ENCODE assay signal across 25 cellular contexts in genomic region chr7:136635755-136636154, GRCh38.
DNase-seq lines count a peak whose midpoint lies in the region; ATAC-seq, FAIRE-seq and TF ChIP-seq lines count a peak whose summit lies in the region.
"Had no signal": no experiment of that assay in that cellular context is flagged by ENCODE, and none has a peak within 500 bp of the region (broad histone marks: within the 10 kb centered on the region; RNA-seq: fewer than 3 reads in every experiment).

No MANE protein-coding gene starts in this region.

- H3K14ac ChIP-seq in IMR-90 (replicated peaks; ENCODE audit: low read depth, low read length): no peak overlapping the region

- intact Hi-C loops in HepG2 (cut with micrococcal nuclease; ENCODE audit: unreplicated experiment) (no loop called here), right lobe of liver (cut with DNase I) (no loop called here), IMR-90 (cut with micrococcal nuclease) (no loop called here)
- intact Hi-C loops in CD4-positive, alpha-beta T cell (cut with DNase I, micrococcal nuclease): no loop called here

- no peak overlapping the region for H4K91ac ChIP-seq in IMR-90 (ENCODE audit: insufficient read depth, low read depth, low read length)

- 0% methylated on average over 3 of the region's 3 CpGs for WGBS in HepG2 (ENCODE audit: low lambda C conversion rate)
- WGBS in right lobe of liver (ENCODE audit: insufficient coverage, low coverage, low lambda C conversion rate, missing lambda C conversion rate): 29% methylated on average over 3 of the region's 3 CpGs
- 22% methylated on average over 1 of the region's 3 CpGs; no CpG with 5 or more reads in 1 of the 2 experiments for WGBS in IMR-90 (ENCODE audit: extremely low coverage in 2 of 2, insufficient read length in 1 of 2), 2 experiments
- 67 to 80% methylated on average over 3 of the region's 3 CpGs for WGBS in endodermal cell (ENCODE audit: insufficient coverage in 1 of 2, insufficient read length in 1 of 2), 2 experiments

- peaks cover 8% of the 10 kb centered on the region for H3K9me3 Mint-ChIP-seq in CD4-positive, alpha-beta T cell
- peaks cover under 1% of the 10 kb centered on the region for H3K9me3 Mint-ChIP-seq in endodermal cell

- H3K27ac Mint-ChIP-seq in CD4-positive, alpha-beta T cell: no peak overlapping the region
- no peak overlapping the region for H3K27ac Mint-ChIP-seq in endodermal cell
- H3K27ac Mint-ChIP-seq: B cell; CD4-positive, alpha-beta memory T cell; CD8-positive, alpha-beta memory T cell had no signal

- dilution Hi-C loops in IMR-90 (cut with HindIII; ENCODE audit: low sequenced_read_pairs, unreplicated experiment): no loop called here

- no peak overlapping the region for H2BK120ac ChIP-seq in IMR-90 (ENCODE audit: low read depth, low read length)

- H3K4ac ChIP-seq in IMR-90 (ENCODE audit: low read depth, low read length): no peak overlapping the region

- TF ChIP-seq POLR2A in HepG2 (IDR thresholded peaks at IDR 0.05; ENCODE audit: insufficient read depth in 1 of 2, low read depth in 2 of 2, low read length in 2 of 2): no peak
- no peak for TF ChIP-seq POLR2A in right lobe of liver (IDR thresholded peaks at IDR 0.05)
- TF ChIP-seq POLR2A in IMR-90 (IDR thresholded peaks at IDR 0.05; ENCODE audit: low read depth, low read length): no peak

- H3K9me3 ChIP-seq in HepG2 (ENCODE audit: low read length) (peaks cover 43% of the 10 kb centered on the region), right lobe of liver (no peaks in the 10 kb centered on the region), IMR-90 (ENCODE audit: control insufficient read depth, insufficient read depth, low read length) (no peaks in the 10 kb centered on the region), endodermal cell (ENCODE audit: control insufficient read depth, low read length) (no peaks in the 10 kb centered on the region)
- H3K9me3 ChIP-seq in CD4-positive, alpha-beta T cell (ENCODE audit: control insufficient read depth, low read length): no peaks in the 10 kb centered on the region
- H3K9me3 ChIP-seq: BLaER1 treated with 17β-estradiol and CSF1 and Interleukin-3, amounts not matched to agents 10 nM and 100 nM had no signal

- H3K9me1 ChIP-seq in IMR-90 (ENCODE audit: insufficient read depth, low read length): no peaks in the 10 kb centered on the region

- H2AFZ ChIP-seq in HepG2 (ENCODE audit: low read length) (no peak overlapping the region), IMR-90 (replicated peaks; ENCODE audit: low read length, poor library complexity) (no peak overlapping the region)

- no peaks in the 10 kb centered on the region for H3K79me2 ChIP-seq in HepG2 (ENCODE audit: insufficient read depth, low read length)

- H3K4me1 Mint-ChIP-seq in CD4-positive, alpha-beta T cell (ENCODE audit: low read depth): no peaks in the 10 kb centered on the region
- H3K4me1 Mint-ChIP-seq in endodermal cell: no peaks in the 10 kb centered on the region
- H3K4me1 Mint-ChIP-seq: B cell; CD4-positive, alpha-beta memory T cell; CD8-positive, alpha-beta memory T cell had no signal

- no peak for TF ChIP-seq CTCF in HepG2 (CRISPR knock-in tag; IDR thresholded peaks at IDR 0.05)
- no peak for TF ChIP-seq CTCF in right lobe of liver (IDR thresholded peaks at IDR 0.05)
- TF ChIP-seq CTCF in IMR-90 (conservative IDR thresholded peaks at IDR 0.05; ENCODE audit: low read depth, low read length): no peak
- TF ChIP-seq CTCF in bronchial epithelial cell (IDR thresholded peaks at IDR 0.05; ENCODE audit: insufficient read depth, low read length, severe bottlenecking): no peak
- TF ChIP-seq CTCF in CD4-positive, alpha-beta T cell (IDR thresholded peaks at IDR 0.05): no peak
- TF ChIP-seq CTCF in endodermal cell (conservative IDR thresholded peaks at IDR 0.05): no peak

- in situ Hi-C loops in HepG2 (cut with HindIII; ENCODE audit: extremely low pct_ligation_motif_present, low pct_unique_long_range_greater_than_20kb): no loop called here
- in situ Hi-C loops in IMR-90 (cut with MboI; ENCODE audit: low sequenced_read_pairs): no loop called here

- H3K27me3 ChIP-seq in HepG2 (ENCODE audit: control insufficient read depth in 1 of 2, insufficient read depth in 2 of 2, low read length in 2 of 2): no peaks in the 10 kb centered on the region
- H3K27me3 ChIP-seq in right lobe of liver: no peaks in the 10 kb centered on the region
- no peaks in the 10 kb centered on the region for H3K27me3 ChIP-seq in IMR-90 (ENCODE audit: control insufficient read depth, insufficient read depth, low read length)
- H3K27me3 ChIP-seq in bronchial epithelial cell (ENCODE audit: control insufficient read depth, insufficient read depth, low read length): no peaks in the 10 kb centered on the region
- H3K27me3 ChIP-seq in CD4-positive, alpha-beta T cell (ENCODE audit: control insufficient read depth, insufficient read depth, low read length): no peaks in the 10 kb centered on the region
- H3K27me3 ChIP-seq in endodermal cell (ENCODE audit: control insufficient read depth, insufficient read depth, low read length, poor library complexity, severe bottlenecking): no peaks in the 10 kb centered on the region
- H3K27me3 ChIP-seq: BLaER1 treated with 17β-estradiol and CSF1 and Interleukin-3, amounts not matched to agents 10 nM and 100 nM had no signal

- POLR2A ChIA-PET in HepG2 (lab: Yijun Ruan, JAX): no interaction called here
- POLR2A ChIA-PET in IMR-90 (lab: Charles Lee; ENCODE audit: unreplicated experiment): no interaction called here
- POLR2A ChIA-PET in CD4-positive, alpha-beta T cell (lab: Charles Lee): no interaction called here

- H2BK20ac ChIP-seq in IMR-90 (ENCODE audit: low read depth, low read length): no peak overlapping the region

- H3K4me3 ChIP-seq in HepG2 (replicated peaks in 1 of 3; ENCODE audit: insufficient read depth in 1 of 3, low read depth in 2 of 3, low read length in 3 of 3) (no peak overlapping the region), right lobe of liver (no peak overlapping the region), IMR-90 (ENCODE audit: insufficient read depth, low read depth, low read length) (no peak overlapping the region), bronchial epithelial cell (ENCODE audit: low read depth, low read length) (no peak overlapping the region), endodermal cell (ENCODE audit: low read length) (no peak overlapping the region)
- H3K4me3 ChIP-seq: BLaER1 treated with 17β-estradiol and CSF1 and Interleukin-3, amounts not matched to agents 10 nM and 100 nM; GM12878 had no signal

- H3K27ac ChIP-seq in HepG2 (ENCODE audit: extremely low read length, insufficient read depth, low read length) (no peak overlapping the region), right lobe of liver (no peak overlapping the region), IMR-90 (ENCODE audit: insufficient read depth, low read length) (no peak overlapping the region), endodermal cell (ENCODE audit: low read depth, low read length) (no peak overlapping the region)
- no peak overlapping the region for H3K27ac ChIP-seq in CD4-positive, alpha-beta T cell (ENCODE audit: low read depth, low read length)
- H3K27ac ChIP-seq: BLaER1 treated with 17β-estradiol and CSF1 and Interleukin-3, amounts not matched to agents 10 nM and 100 nM; C4-2B had no signal

- H2BK15ac ChIP-seq in IMR-90 (ENCODE audit: low read depth, low read length): no peak overlapping the region

- TF ChIP-seq EP300 in HepG2 (IDR thresholded peaks at IDR 0.05; ENCODE audit: low read depth in 2 of 2, low read length in 2 of 2) (no peak), HepG2 (CRISPR knock-in tag; IDR thresholded peaks at IDR 0.05; ENCODE audit: borderline replicate concordance) (no peak)

- ATAC-seq in HepG2 (no peak), right lobe of liver (no peak), IMR-90 (ENCODE audit: low read depth) (no peak), HG02642 (IDR thresholded peaks at IDR 0.05; ENCODE audit: poor library complexity, unreplicated experiment) (no peak)
- no peak for ATAC-seq in CD4-positive, alpha-beta T cell (ENCODE audit: poor library complexity)
- ATAC-seq: GM12878 had no signal

- H3K23ac ChIP-seq in IMR-90 (ENCODE audit: low read depth, low read length): no peak overlapping the region

- H3K79me1 ChIP-seq in IMR-90 (ENCODE audit: low read depth in 1 of 2, low read length in 2 of 2): no peaks in the 10 kb centered on the region

- no peak overlapping the region for H2AK5ac ChIP-seq in IMR-90 (ENCODE audit: low read depth, low read length)

- no peaks in the 10 kb centered on the region for H3K27me3 Mint-ChIP-seq in CD4-positive, alpha-beta T cell
- H3K27me3 Mint-ChIP-seq in endodermal cell (ENCODE audit: insufficient read depth): no peaks in the 10 kb centered on the region
- H3K27me3 Mint-ChIP-seq: B cell; CD4-positive, alpha-beta memory T cell; CD8-positive, alpha-beta memory T cell had no signal

- H3K4me1 ChIP-seq in HepG2 (ENCODE audit: insufficient read depth, low read length) (no peaks in the 10 kb centered on the region), right lobe of liver (no peaks in the 10 kb centered on the region), IMR-90 (ENCODE audit: control insufficient read depth, insufficient read depth, low read length) (no peaks in the 10 kb centered on the region), endodermal cell (ENCODE audit: control insufficient read depth, insufficient read depth, low read length) (no peaks in the 10 kb centered on the region)
- H3K4me1 ChIP-seq: BLaER1 treated with 17β-estradiol and CSF1 and Interleukin-3, amounts not matched to agents 10 nM and 100 nM had no signal

- H3K56ac ChIP-seq in IMR-90 (ENCODE audit: extremely low read depth, insufficient read depth, low read length): no peak overlapping the region

- H4K5ac ChIP-seq in IMR-90 (ENCODE audit: low read depth, low read length): no peak overlapping the region

- H3K4me2 ChIP-seq in HepG2 (ENCODE audit: low read depth, low read length) (no peak overlapping the region), IMR-90 (ENCODE audit: low read depth, low read length) (no peak overlapping the region)
- H3K4me2 ChIP-seq: BLaER1 treated with 17β-estradiol and CSF1 and Interleukin-3, amounts not matched to agents 10 nM and 100 nM had no signal

- no peak for TF ChIP-seq RAD21 in HepG2 (CRISPR knock-in tag; IDR thresholded peaks at IDR 0.05)
- TF ChIP-seq RAD21 in IMR-90 (IDR thresholded peaks at IDR 0.05; ENCODE audit: low read length): no peak

- H3K36me3 ChIP-seq in HepG2 (replicated peaks in 1 of 2; ENCODE audit: control insufficient read depth in 1 of 2, insufficient read depth in 2 of 2, low read length in 2 of 2) (no peaks in the 10 kb centered on the region), right lobe of liver (no peaks in the 10 kb centered on the region), IMR-90 (ENCODE audit: control insufficient read depth, insufficient read depth, low read length) (no peaks in the 10 kb centered on the region), bronchial epithelial cell (ENCODE audit: control insufficient read depth, insufficient read depth, low read length) (no peaks in the 10 kb centered on the region), endodermal cell (ENCODE audit: control insufficient read depth, insufficient read depth, low read length) (no peaks in the 10 kb centered on the region)
- H3K36me3 ChIP-seq: BLaER1 treated with 17β-estradiol and CSF1 and Interleukin-3, amounts not matched to agents 10 nM and 100 nM had no signal

- CTCF ChIA-PET in HepG2 (lab: Yijun Ruan, JAX; ENCODE audit: low intra/inter-chr PET ratio, low total read pairs) (no interaction called here), IMR-90 (lab: Yijun Ruan, JAX) (no interaction called here)
- CTCF ChIA-PET in CD4-positive, alpha-beta T cell (lab: Charles Lee): no interaction called here

- FAIRE-seq in HepG2 (lab: Jason Lieb, UNC) (no peak), bronchial epithelial cell (lab: Jason Lieb, UNC) (no peak)
- FAIRE-seq: GM12878, GM12892, GM18507 had no signal

- H2AK9ac ChIP-seq in IMR-90 (replicated peaks; ENCODE audit: low read depth, low read length, poor library complexity): no peak overlapping the region

- H4K8ac ChIP-seq in IMR-90 (ENCODE audit: low read depth in 2 of 2, low read length in 2 of 2): no peak overlapping the region

- H3K9ac ChIP-seq in HepG2 (ENCODE audit: insufficient read depth, low read depth, low read length) (no peak overlapping the region), IMR-90 (ENCODE audit: low read depth, low read length) (no peak overlapping the region), endodermal cell (ENCODE audit: extremely low read depth, low read length, poor library complexity, severe bottlenecking) (no peak overlapping the region)
- H3K9ac ChIP-seq: BLaER1 treated with 17β-estradiol and CSF1 and Interleukin-3, amounts not matched to agents 10 nM and 100 nM had no signal

- H3K4me3 Mint-ChIP-seq in CD4-positive, alpha-beta T cell: no peak overlapping the region
- no peak overlapping the region for H3K4me3 Mint-ChIP-seq in endodermal cell
- H3K4me3 Mint-ChIP-seq: B cell; CD4-positive, alpha-beta memory T cell; CD8-positive, alpha-beta memory T cell had no signal

- H3K36me3 Mint-ChIP-seq in CD4-positive, alpha-beta T cell (ENCODE audit: low read depth): no peaks in the 10 kb centered on the region
- H3K36me3 Mint-ChIP-seq in endodermal cell (ENCODE audit: low read depth): no peaks in the 10 kb centered on the region
- H3K36me3 Mint-ChIP-seq: CD4-positive, alpha-beta memory T cell had no signal

- BruUV-seq in HepG2 (replicated peaks; lab: Mats Ljungman, UMichigan) (no TSS peak), IMR-90 (replicated peaks; lab: Mats Ljungman, UMichigan) (no TSS peak)

- H4K20me1 ChIP-seq in HepG2 (ENCODE audit: insufficient read depth, low read length) (no peaks in the 10 kb centered on the region), IMR-90 (ENCODE audit: insufficient read depth, low read length) (no peaks in the 10 kb centered on the region)
- H4K20me1 ChIP-seq: BLaER1 treated with 17β-estradiol and CSF1 and Interleukin-3, amounts not matched to agents 10 nM and 100 nM had no signal

- no peak for DNase-seq in HepG2 (ENCODE audit: low spot score)
- no peak for DNase-seq in right lobe of liver
- DNase-seq in IMR-90: no peak
- peak; percentile 1 for DNase-seq in bronchial epithelial cell (ENCODE audit: low read depth)
- no peak for DNase-seq in CD4-positive, alpha-beta T cell
- no peak for DNase-seq in endodermal cell
- DNase-seq: 8988T; AML-193; CD4-positive, alpha-beta memory T cell; CD8-positive, alpha-beta memory T cell; COR-L47; DMS 273 treated with DMSO at 0.1 percent for 48 hours; DMS153; DMS53; DMS79; DND-41; EL; GDM1 had no signal

- no peak overlapping the region for H2BK5ac ChIP-seq in IMR-90 (ENCODE audit: low read depth, low read length, poor library complexity, severe bottlenecking)

- H3K18ac ChIP-seq in IMR-90 (ENCODE audit: low read depth, low read length): no peak overlapping the region
